ENCODE assay signal across 15 cellular contexts in the genomic region with DNA sequence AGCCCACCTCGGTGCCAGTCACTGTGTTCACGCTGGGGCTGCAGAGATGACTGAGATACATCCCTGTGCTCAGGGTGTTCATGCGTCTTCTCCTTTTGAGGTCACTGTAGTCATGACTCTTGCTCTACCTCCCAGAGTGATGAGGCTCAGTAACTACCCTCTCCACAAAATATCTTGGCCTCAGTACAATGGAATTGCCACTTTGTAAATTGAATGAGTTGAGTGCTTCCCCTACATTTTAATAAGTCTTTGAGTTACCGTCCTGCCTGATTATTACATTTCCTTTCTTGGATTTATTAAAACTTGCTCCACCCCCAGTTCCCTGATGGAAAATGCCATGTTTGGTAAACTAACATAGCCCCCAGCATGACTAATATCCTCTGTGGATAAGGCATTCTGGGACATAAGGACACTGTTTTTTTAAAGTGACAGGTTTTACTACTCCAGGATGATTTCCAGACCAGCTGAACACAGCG. TPM values are rescaled to one million over a fixed set of nuclear protein-coding genes. Genes with fewer than 3 reads are reported as not detected.
DNase-seq lines count a peak whose midpoint lies in the region; ATAC-seq, FAIRE-seq and TF ChIP-seq lines count a peak whose summit lies in the region.
"Had no signal": no experiment of that assay in that cellular context is flagged by ENCODE, and none has a peak within 500 bp of the region (broad histone marks: within the 10 kb centered on the region; RNA-seq: fewer than 3 reads in every experiment).

No MANE protein-coding gene starts in this region.

- H2BK20ac ChIP-seq in IMR-90 (ENCODE audit: low read depth, low read length): peak overlapping the region; percentile 100

- H2BK120ac ChIP-seq in IMR-90 (ENCODE audit: low read depth, low read length): peak overlapping the region; percentile 99

- H2AK5ac ChIP-seq in IMR-90 (ENCODE audit: low read depth, low read length): peak overlapping the region; percentile 100

- H2AK9ac ChIP-seq in IMR-90 (replicated peaks; ENCODE audit: low read depth, low read length, poor library complexity): peak overlapping the region; percentile 77

- H3K18ac ChIP-seq in IMR-90 (ENCODE audit: low read depth, low read length): peak overlapping the region; percentile 89

- H3K9ac ChIP-seq in IMR-90 (ENCODE audit: low read depth, low read length): no peak overlapping the region; the same call in 1 of the 2 replicates

- H3K27ac ChIP-seq in A549: peak overlapping the region; percentile 42 to 86
- peak overlapping the region; percentile 76 for H3K27ac ChIP-seq in IMR-90 (ENCODE audit: insufficient read depth, low read length)

- H4K8ac ChIP-seq in IMR-90 (ENCODE audit: low read depth in 2 of 2, low read length in 2 of 2): peak overlapping the region; percentile 97 to 99

- intact Hi-C loops in IMR-90 (cut with micrococcal nuclease): loop anchor here (5.0 kb wide), 1 partner anchor 184 kb away; no protein-coding TSS in a partner anchor

- no peak for TF ChIP-seq RAD21 in A549 (conservative IDR thresholded peaks at IDR 0.05 in 1 of 2, IDR thresholded peaks at IDR 0.05 in 1 of 2)
- no peak for TF ChIP-seq RAD21 in IMR-90 (IDR thresholded peaks at IDR 0.05; ENCODE audit: low read length)

- H4K5ac ChIP-seq in IMR-90 (ENCODE audit: low read depth, low read length): peak overlapping the region; percentile 69

- ATAC-seq in A549: peak in 1 of 2 experiments; percentile 13; a peak in 2 of 6 replicates
- ATAC-seq in IMR-90 (ENCODE audit: low read depth): 0 out of 2 replicates have a peak, but pooled peaks have one; percentile 10
- ATAC-seq in GM18861 (IDR thresholded peaks at IDR 0.05; ENCODE audit: unreplicated experiment): no peak
- ATAC-seq in stimulated activated effector memory CD8-positive, alpha-beta T cell treated with anti-CD3 and anti-CD28 coated beads, Interleukin-12 subunit alpha, Interleukin-12 subunit beta, amount 100 ng/mL, for 72 hours: no peak
- ATAC-seq in GM18907 (IDR thresholded peaks at IDR 0.05; ENCODE audit: unreplicated experiment): no peak

- WGBS in A549 (ENCODE audit: missing lambda C conversion rate): 25% methylated on average over 5 of the region's 5 CpGs
- WGBS in IMR-90 (ENCODE audit: extremely low coverage in 2 of 2, insufficient read length in 1 of 2), 2 experiments: 92% methylated on average over 2 of the region's 5 CpGs; no CpG with 5 or more reads in 1 of the 2 experiments

- peak overlapping the region; percentile 99 for H3K4ac ChIP-seq in IMR-90 (ENCODE audit: low read depth, low read length)

- POLR2A ChIA-PET in A549 (lab: Yijun Ruan, JAX): no interaction called here
- POLR2A ChIA-PET in IMR-90 (lab: Charles Lee; ENCODE audit: unreplicated experiment): no interaction called here

- H3K56ac ChIP-seq in IMR-90 (ENCODE audit: extremely low read depth, insufficient read depth, low read length): peak overlapping the region; percentile 84

- peak overlapping the region; percentile 99 for H3K23ac ChIP-seq in IMR-90 (ENCODE audit: low read depth, low read length)

- H3K9me3 Mint-ChIP-seq in osteocyte (ENCODE audit: unreplicated experiment): no peaks in the 10 kb centered on the region
- H3K9me3 Mint-ChIP-seq in stimulated activated effector memory CD8-positive, alpha-beta T cell treated with anti-CD3 and anti-CD28 coated beads, Interleukin-12 subunit alpha, Interleukin-12 subunit beta, amount 100 ng/mL, for 72 hours: no peaks in the 10 kb centered on the region
- H3K9me3 Mint-ChIP-seq: activated naive CD8-positive, alpha-beta T cell treated with anti-CD3 and anti-CD28 coated beads for 36 hours; T-helper 2 cell treated with Interferon-gamma antibody and Interleukin-4, amounts not matched to agents 5 μg/mL and 100 μg/mL, for 36 hours had no signal

- H4K20me1 ChIP-seq in IMR-90 (ENCODE audit: insufficient read depth, low read length): no peaks in the 10 kb centered on the region

- H3K4me2 ChIP-seq in A549: peak overlapping the region; percentile 41
- H3K4me2 ChIP-seq in IMR-90 (ENCODE audit: low read depth, low read length): peak overlapping the region; percentile 30; the same call in 1 of the 2 replicates

- peak overlapping the region; percentile 88 for H3K27ac Mint-ChIP-seq in osteocyte (ENCODE audit: unreplicated experiment)
- H3K27ac Mint-ChIP-seq in stimulated activated effector memory CD8-positive, alpha-beta T cell treated with anti-CD3 and anti-CD28 coated beads, Interleukin-12 subunit alpha, Interleukin-12 subunit beta, amount 100 ng/mL, for 72 hours: no peak overlapping the region
- H3K27ac Mint-ChIP-seq: activated naive CD8-positive, alpha-beta T cell treated with anti-CD3 and anti-CD28 coated beads for 36 hours; T-helper 2 cell treated with Interferon-gamma antibody and Interleukin-4, amounts not matched to agents 5 μg/mL and 100 μg/mL, for 36 hours had no signal

- H2BK5ac ChIP-seq in IMR-90 (ENCODE audit: low read depth, low read length, poor library complexity, severe bottlenecking): peak overlapping the region; percentile 92

- CTCF ChIA-PET in A549 (lab: Yijun Ruan, JAX): interaction anchor here (0.7 to 5.6 kb wide), 11 partner anchors 12 to 456 kb away, joined by 3 to 27 read pairs (median 4); no protein-coding TSS in a partner anchor
- CTCF ChIA-PET in IMR-90 (lab: Yijun Ruan, JAX): interaction anchor here (0.8 to 1.3 kb wide), 2 partner anchors 20 to 198 kb away, joined by 3 to 4 read pairs; no protein-coding TSS in a partner anchor

- H3K14ac ChIP-seq in IMR-90 (replicated peaks; ENCODE audit: low read depth, low read length): peak overlapping the region; percentile 94

- dilution Hi-C loops in IMR-90 (cut with HindIII; ENCODE audit: low sequenced_read_pairs, unreplicated experiment): no loop called here

- no peak for FAIRE-seq in A549 (lab: Jason Lieb, UNC)
- FAIRE-seq in endometrium (lab: Jason Lieb, UNC): peak; percentile 37

- peaks cover 26% of the 10 kb centered on the region for H3K9me1 ChIP-seq in IMR-90 (ENCODE audit: insufficient read depth, low read length)

- in situ Hi-C loops in IMR-90 (cut with MboI; ENCODE audit: low sequenced_read_pairs): loop anchor here (5.0 to 10.0 kb wide), 3 partner anchors 209 to 451 kb away; no protein-coding TSS in a partner anchor

- no peak overlapping the region for H3K4me3 Mint-ChIP-seq in osteocyte (ENCODE audit: unreplicated experiment)
- H3K4me3 Mint-ChIP-seq in stimulated activated effector memory CD8-positive, alpha-beta T cell treated with anti-CD3 and anti-CD28 coated beads, Interleukin-12 subunit alpha, Interleukin-12 subunit beta, amount 100 ng/mL, for 72 hours: no peak overlapping the region
- H3K4me3 Mint-ChIP-seq: activated naive CD8-positive, alpha-beta T cell treated with anti-CD3 and anti-CD28 coated beads for 36 hours; T-helper 2 cell treated with Interferon-gamma antibody and Interleukin-4, amounts not matched to agents 5 μg/mL and 100 μg/mL, for 36 hours had no signal

- H3K4me3 ChIP-seq in A549: no peak overlapping the region
- H3K4me3 ChIP-seq in IMR-90 (ENCODE audit: insufficient read depth, low read depth, low read length): no peak overlapping the region

- peak overlapping the region; percentile 100 for H2BK15ac ChIP-seq in IMR-90 (ENCODE audit: low read depth, low read length)

- H3K4me1 Mint-ChIP-seq in osteocyte (ENCODE audit: unreplicated experiment): peaks cover 78% of the 10 kb centered on the region
- peaks cover 12% of the 10 kb centered on the region for H3K4me1 Mint-ChIP-seq in stimulated activated effector memory CD8-positive, alpha-beta T cell treated with anti-CD3 and anti-CD28 coated beads, Interleukin-12 subunit alpha, Interleukin-12 subunit beta, amount 100 ng/mL, for 72 hours

- peaks cover 13 to 49% of the 10 kb centered on the region in 2 experiments for H3K79me1 ChIP-seq in IMR-90 (ENCODE audit: low read depth in 1 of 2, low read length in 2 of 2)

- H3K4me1 ChIP-seq in A549: peaks cover 78% of the 10 kb centered on the region
- H3K4me1 ChIP-seq in IMR-90 (ENCODE audit: control insufficient read depth, insufficient read depth, low read length): peaks cover 18% of the 10 kb centered on the region
- H3K4me1 ChIP-seq: BE2C had no signal

- peaks cover 5% of the 10 kb centered on the region for H3K36me3 Mint-ChIP-seq in osteocyte (ENCODE audit: unreplicated experiment)
- H3K36me3 Mint-ChIP-seq in stimulated activated effector memory CD8-positive, alpha-beta T cell treated with anti-CD3 and anti-CD28 coated beads, Interleukin-12 subunit alpha, Interleukin-12 subunit beta, amount 100 ng/mL, for 72 hours: no peaks in the 10 kb centered on the region
- H3K36me3 Mint-ChIP-seq: activated naive CD8-positive, alpha-beta T cell treated with anti-CD3 and anti-CD28 coated beads for 36 hours had no signal

- H3K9me3 ChIP-seq in A549: no peaks in the 10 kb centered on the region
- H3K9me3 ChIP-seq in IMR-90 (ENCODE audit: control insufficient read depth, insufficient read depth, low read length): no peaks in the 10 kb centered on the region
- H3K9me3 ChIP-seq: BE2C had no signal

- H4K91ac ChIP-seq in IMR-90 (ENCODE audit: insufficient read depth, low read depth, low read length): peak overlapping the region; percentile 100

- DNase-seq in A549 (ENCODE audit: low read depth in 1 of 2, low spot score in 1 of 2): peak in 1 of 2 experiments; percentile 72
- DNase-seq in IMR-90: peak; percentile 58
- DNase-seq in osteocyte (ENCODE audit: extremely low spot score, unreplicated experiment): no peak
- no peak for DNase-seq in stimulated activated effector memory CD8-positive, alpha-beta T cell treated with anti-CD3 and anti-CD28 coated beads, Interleukin-12 subunit alpha, Interleukin-12 subunit beta, amount 100 ng/mL, for 72 hours (ENCODE audit: low spot score in 2 of 2)
- no peak for DNase-seq in cerebellar nuclear complex (lab: John Stamatoyannopoulos, UW)
- DNase-seq: activated CD8-positive, alpha-beta memory T cell treated with anti-CD3 and anti-CD28 coated beads for 24 hours; activated naive CD8-positive, alpha-beta T cell treated with anti-CD3 and anti-CD28 coated beads for 36 hours; BE2C; islet precursor cell; NCI-H146; NK-92 treated with Interleukin-12 subunit alpha and Interleukin-12 subunit beta, amount 100 ng/mL, for 24 hours had no signal

- no peaks in the 10 kb centered on the region for H3K36me3 ChIP-seq in IMR-90 (ENCODE audit: control insufficient read depth, insufficient read depth, low read length)
- H3K36me3 ChIP-seq: BE2C had no signal

- no TSS peak for BruUV-seq in IMR-90 (replicated peaks; lab: Mats Ljungman, UMichigan)

- peak overlapping the region; percentile 67 for H2AFZ ChIP-seq in IMR-90 (replicated peaks; ENCODE audit: low read length, poor library complexity)

- no peaks in the 10 kb centered on the region for H3K27me3 ChIP-seq in IMR-90 (ENCODE audit: control insufficient read depth, insufficient read depth, low read length)

- no peak for TF ChIP-seq POLR2A in A549 (IDR thresholded peaks at IDR 0.05; ENCODE audit: low read length)
- no peak for TF ChIP-seq POLR2A in IMR-90 (IDR thresholded peaks at IDR 0.05; ENCODE audit: low read depth, low read length)

- TF ChIP-seq CTCF in A549 (IDR thresholded peaks at IDR 0.05) (no peak), IMR-90 (conservative IDR thresholded peaks at IDR 0.05; ENCODE audit: low read depth, low read length) (no peak), osteocyte (IDR thresholded peaks at IDR 0.05) (no peak)

- peak in 1 of 2 experiments; percentile 50; a peak in 1 of 5 replicates for TF ChIP-seq EP300 in A549 (IDR thresholded peaks at IDR 0.05)

- no peaks in the 10 kb centered on the region for H3K27me3 Mint-ChIP-seq in osteocyte (ENCODE audit: unreplicated experiment)

RNA-seq across cellular contexts. Expression of gene PRSS23, which starts 15.9 kb away (rescaled TPM):
- polyA plus RNA-seq in A549 (2011; rRNA removed) (240 and 282 TPM in 2 replicates), A549 (2017; fragmentation: RNase III; extraction: RNeasy Plus Mini Kit Qiagen cat#74134 plus additional on column Dnase treatment) (199 to 247 TPM (median 217 TPM) in 3 replicates), IMR-90 (2012; rRNA removed) (82.8 and 100 TPM in 2 replicates)
- 114 and 212 TPM in 2 replicates for polyA plus RNA-seq in A549 (2012; cell fraction: cytosol; rRNA removed)
- 111 and 129 TPM in 2 replicates for polyA plus RNA-seq in A549 (2012; cell fraction: nucleus; rRNA removed)
- polyA minus RNA-seq in A549 (2011; rRNA and poly(A)+ RNA removed): 340 and 362 TPM in 2 replicates
- total RNA-seq in IMR-90 (2012; rRNA removed) (123 and 199 TPM in 2 replicates), osteocyte (545 and 556 TPM in 2 replicates)
- 29.4 and 33.7 TPM in 2 replicates for polyA plus RNA-seq in IMR-90 (2012; cell fraction: cytosol; rRNA removed)
- polyA plus RNA-seq in IMR-90 (2012; cell fraction: nucleus; rRNA removed; ENCODE audit: low replicate concordance): 12.6 and 23.8 TPM in 2 replicates
